ENCODE assay signal across 18 cellular contexts in genomic region chr11:103636232-103636631, GRCh38.
DNase-seq lines count a peak whose midpoint lies in the region; ATAC-seq, FAIRE-seq and TF ChIP-seq lines count a peak whose summit lies in the region.
"Had no signal": no experiment of that assay in that cellular context is flagged by ENCODE, and none has a peak within 500 bp of the region (broad histone marks: within the 10 kb centered on the region; RNA-seq: fewer than 3 reads in every experiment).

No MANE protein-coding gene starts in this region.

- H3K4me1 ChIP-seq in HepG2 (ENCODE audit: insufficient read depth, low read length) = no peaks in the 10 kb centered on the region

- no peaks in the 10 kb centered on the region for H4K20me1 ChIP-seq in HepG2 (ENCODE audit: insufficient read depth, low read length)

- TF ChIP-seq EP300 in HepG2 (IDR thresholded peaks at IDR 0.05; ENCODE audit: low read depth in 2 of 2, low read length in 2 of 2) (no peak), HepG2 (CRISPR knock-in tag; IDR thresholded peaks at IDR 0.05; ENCODE audit: borderline replicate concordance) (no peak)

- DNase-seq in NCI-H526 (lab: John Stamatoyannopoulos, UW) = no peak
- DNase-seq in HepG2 (ENCODE audit: low spot score) = no peak
- DNase-seq in NCI-H2227 treated with DMSO at 0.1 percent for 48 hours (lab: John Stamatoyannopoulos, UW) = no peak
- DNase-seq: C1 segment of cervical spinal cord; Calu3; CD4-positive, alpha-beta memory T cell; COR-L47; DMS53; DMS79 treated with DMSO at 0.1 percent for 48 hours; GF-D8; GM23248; H9 had no signal

- no peak for TF ChIP-seq CTCF in HepG2 (CRISPR knock-in tag; IDR thresholded peaks at IDR 0.05)

- no peak for TF ChIP-seq POLR2A in HepG2 (IDR thresholded peaks at IDR 0.05; ENCODE audit: insufficient read depth in 1 of 2, low read depth in 2 of 2, low read length in 2 of 2)

- no peak for TF ChIP-seq RAD21 in HepG2 (CRISPR knock-in tag; IDR thresholded peaks at IDR 0.05)

- POLR2A ChIA-PET in HepG2 (lab: Yijun Ruan, JAX) = no interaction called here

- no peak overlapping the region for H3K4me2 ChIP-seq in HepG2 (ENCODE audit: low read depth, low read length)

- H3K36me3 ChIP-seq in HepG2 (replicated peaks in 1 of 2; ENCODE audit: control insufficient read depth in 1 of 2, insufficient read depth in 2 of 2, low read length in 2 of 2) = no peaks in the 10 kb centered on the region

- H3K9me3 ChIP-seq in HepG2 (ENCODE audit: low read length) = no peaks in the 10 kb centered on the region

- 35% methylated on average over 6 of the region's 6 CpGs for WGBS in HepG2 (ENCODE audit: low lambda C conversion rate)

- ATAC-seq in GM18870 (IDR thresholded peaks at IDR 0.05; ENCODE audit: unreplicated experiment) = peak; percentile 42
- peak; percentile 73 for ATAC-seq in HG02870 (IDR thresholded peaks at IDR 0.05; ENCODE audit: unreplicated experiment)
- ATAC-seq in HG03039 (IDR thresholded peaks at IDR 0.05; ENCODE audit: unreplicated experiment) = peak; percentile 46
- ATAC-seq in HepG2 = no peak
- ATAC-seq: HCT116 had no signal

- intact Hi-C loops in HepG2 (cut with micrococcal nuclease; ENCODE audit: unreplicated experiment) = no loop called here

- in situ Hi-C loops in HepG2 (cut with HindIII; ENCODE audit: extremely low pct_ligation_motif_present, low pct_unique_long_range_greater_than_20kb) = no loop called here

- no peak overlapping the region for H3K4me3 ChIP-seq in HepG2 (replicated peaks in 1 of 3; ENCODE audit: insufficient read depth in 1 of 3, low read depth in 2 of 3, low read length in 3 of 3)
- H3K4me3 ChIP-seq: GM23248 had no signal

- no peak overlapping the region for H3K27ac ChIP-seq in HepG2 (ENCODE audit: extremely low read length, insufficient read depth, low read length)
- H3K27ac ChIP-seq: GM23248 had no signal

- no peak overlapping the region for H3K9ac ChIP-seq in HepG2 (ENCODE audit: insufficient read depth, low read depth, low read length)
- H3K9ac ChIP-seq: GM23248 had no signal

- CTCF ChIA-PET in HepG2 (lab: Yijun Ruan, JAX; ENCODE audit: low intra/inter-chr PET ratio, low total read pairs) = no interaction called here

- H2AFZ ChIP-seq in HepG2 (ENCODE audit: low read length) = no peak overlapping the region
- H2AFZ ChIP-seq: GM23248 had no signal

- no peak for FAIRE-seq in HepG2 (lab: Jason Lieb, UNC)
- FAIRE-seq: GM12892, H1 had no signal

- no TSS peak for BruUV-seq in HepG2 (replicated peaks; lab: Mats Ljungman, UMichigan)

- no peaks in the 10 kb centered on the region for H3K27me3 ChIP-seq in HepG2 (ENCODE audit: control insufficient read depth in 1 of 2, insufficient read depth in 2 of 2, low read length in 2 of 2)

- no peaks in the 10 kb centered on the region for H3K79me2 ChIP-seq in HepG2 (ENCODE audit: insufficient read depth, low read length)

TF ChIP-seq in HepG2, 621 proteins besides CTCF, POLR2A, EP300 and RAD21:
- no peak for TF ChIP-seq YEATS4 (CRISPR knock-in tag; IDR thresholded peaks at IDR 0.05; ENCODE audit: borderline replicate concordance)
- no peak for TF ChIP-seq HOXD1 (CRISPR knock-in tag; IDR thresholded peaks at IDR 0.05)
- no peak for TF ChIP-seq TEF (CRISPR knock-in tag; IDR thresholded peaks at IDR 0.05)
- TF ChIP-seq MAFF (IDR thresholded peaks at IDR 0.05; ENCODE audit: low read depth, low read length) = no peak
- TF ChIP-seq, protein P1, sequence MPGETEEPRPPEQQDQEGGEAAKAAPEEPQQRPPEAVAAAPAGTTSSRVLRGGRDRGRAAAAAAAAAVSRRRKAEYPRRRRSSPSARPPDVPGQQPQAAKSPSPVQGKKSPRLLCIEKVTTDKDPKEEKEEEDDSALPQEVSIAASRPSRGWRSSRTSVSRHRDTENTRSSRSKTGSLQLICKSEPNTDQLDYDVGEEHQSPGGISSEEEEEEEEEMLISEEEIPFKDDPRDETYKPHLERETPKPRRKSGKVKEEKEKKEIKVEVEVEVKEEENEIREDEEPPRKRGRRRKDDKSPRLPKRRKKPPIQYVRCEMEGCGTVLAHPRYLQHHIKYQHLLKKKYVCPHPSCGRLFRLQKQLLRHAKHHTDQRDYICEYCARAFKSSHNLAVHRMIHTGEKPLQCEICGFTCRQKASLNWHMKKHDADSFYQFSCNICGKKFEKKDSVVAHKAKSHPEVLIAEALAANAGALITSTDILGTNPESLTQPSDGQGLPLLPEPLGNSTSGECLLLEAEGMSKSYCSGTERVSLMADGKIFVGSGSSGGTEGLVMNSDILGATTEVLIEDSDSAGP (CRISPR knock-in tag; IDR thresholded peaks at IDR 0.05; ENCODE audit: borderline replicate concordance) = no peak
- TF ChIP-seq HDAC6 (IDR thresholded peaks at IDR 0.05; ENCODE audit: low read depth, low read length) = no peak
- no peak for TF ChIP-seq GFI1 (CRISPR knock-in tag; IDR thresholded peaks at IDR 0.05; ENCODE audit: borderline replicate concordance)
- TF ChIP-seq ZSCAN12 (CRISPR knock-in tag; IDR thresholded peaks at IDR 0.05) = no peak
- no peak for TF ChIP-seq JUNB (CRISPR knock-in tag; IDR thresholded peaks at IDR 0.05; ENCODE audit: borderline replicate concordance)
- TF ChIP-seq ZNF780A (CRISPR knock-in tag; IDR thresholded peaks at IDR 0.05) = no peak
- no peak for TF ChIP-seq TAF15 (IDR thresholded peaks at IDR 0.05; ENCODE audit: low read depth, low read length, poor library complexity, severe bottlenecking)
- TF ChIP-seq KLF9 (CRISPR knock-in tag; IDR thresholded peaks at IDR 0.05; ENCODE audit: low read depth) = no peak
- TF ChIP-seq AGO1 (IDR thresholded peaks at IDR 0.05; ENCODE audit: low read depth, low read length, poor library complexity, severe bottlenecking) = no peak
- TF ChIP-seq PAF1 (CRISPR knock-in tag; IDR thresholded peaks at IDR 0.05) = no peak
- no peak for TF ChIP-seq FOXP1 (IDR thresholded peaks at IDR 0.05)
- no peak for TF ChIP-seq FOXP1 (CRISPR knock-in tag; IDR thresholded peaks at IDR 0.05)
- TF ChIP-seq ZNF138 (CRISPR knock-in tag; IDR thresholded peaks at IDR 0.05; ENCODE audit: low read depth) = no peak
